14 cellular contexts compared by ENCODE assay signal in the genomic region with DNA sequence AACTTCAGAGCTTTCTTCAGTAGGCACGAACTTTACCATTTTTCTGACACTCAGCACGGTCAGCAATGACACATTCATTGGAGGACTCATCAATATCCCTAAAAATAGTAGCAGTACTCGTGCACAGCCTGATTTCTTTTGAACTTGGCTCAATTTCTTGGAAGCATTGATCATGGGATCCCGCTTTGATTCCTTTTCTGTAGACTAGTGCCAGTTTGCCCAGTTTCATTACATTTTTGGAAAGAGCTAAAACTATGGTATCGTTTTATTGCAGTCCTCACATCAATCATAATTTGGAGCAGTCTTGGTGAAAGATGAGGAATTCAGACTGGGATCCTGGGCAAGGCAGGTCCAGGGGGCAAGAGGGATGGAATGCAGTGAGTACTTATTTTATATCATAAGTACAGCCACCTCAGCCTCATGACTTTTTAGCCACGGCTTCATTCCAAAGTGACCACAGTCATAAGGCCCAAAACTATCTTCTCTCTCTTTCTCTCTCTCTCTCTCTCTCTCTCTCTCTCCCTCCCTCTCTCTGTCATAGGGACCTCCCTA.
DNase-seq lines count a peak whose midpoint lies in the region; ATAC-seq, FAIRE-seq and TF ChIP-seq lines count a peak whose summit lies in the region.
"Had no signal": no experiment of that assay in that cellular context is flagged by ENCODE, and none has a peak within 500 bp of the region (broad histone marks: within the 10 kb centered on the region; RNA-seq: fewer than 3 reads in every experiment).

No MANE protein-coding gene starts in this region.

- H2AFZ ChIP-seq in endothelial cell of umbilical vein (ENCODE audit: low read depth, low read length), result no peak overlapping the region
- H2AFZ ChIP-seq in osteoblast (ENCODE audit: low read length), result no peak overlapping the region

- H3K9me1 ChIP-seq in endothelial cell of umbilical vein (replicated peaks; ENCODE audit: control insufficient read depth, extremely low read depth, insufficient read depth, low read length), result no peaks in the 10 kb centered on the region

- BruUV-seq in endothelial cell of umbilical vein (replicated peaks; lab: Mats Ljungman, UMichigan), result no TSS peak

- CTCF ChIA-PET in A549 (lab: Yijun Ruan, JAX) (interaction anchor here (0.7 to 7.5 kb wide), 4 partner anchors 8 to 256 kb away, joined by 3 to 43 read pairs (median 8); no protein-coding TSS in a partner anchor), endothelial cell of umbilical vein (lab: Charles Lee) (interaction anchor here (0.8 to 6.7 kb wide), 9 partner anchors 9 to 256 kb away, joined by 3 to 34 read pairs (median 4); no protein-coding TSS in a partner anchor)

- no peak for TF ChIP-seq RAD21 in A549 (conservative IDR thresholded peaks at IDR 0.05 in 1 of 2, IDR thresholded peaks at IDR 0.05 in 1 of 2)

- H3K4me3 ChIP-seq in A549 (0 out of 3 replicates have a peak overlapping the region, but pooled peaks have one; percentile 6), endothelial cell of umbilical vein (replicated peaks in 1 of 3; ENCODE audit: insufficient read depth in 1 of 3, low read depth in 1 of 3, low read length in 3 of 3) (no peak overlapping the region), osteoblast (ENCODE audit: insufficient read depth, low read length) (no peak overlapping the region)
- H3K4me3 ChIP-seq: BLaER1 treated with 17β-estradiol and CSF1 and Interleukin-3, amounts not matched to agents 10 nM and 100 nM had no signal

- POLR2A ChIA-PET in A549 (lab: Yijun Ruan, JAX) (interaction anchor here (0.6 to 1.8 kb wide), 9 partner anchors 9 to 322 kb away, joined by 3 to 8 read pairs (median 4); a partner anchor contains a TSS), endothelial cell of umbilical vein (lab: Charles Lee) (interaction anchor here (0.9 to 1.2 kb wide), 3 partner anchors 17 to 203 kb away, joined by 3 to 6 read pairs (median 3); no protein-coding TSS in a partner anchor)

- H4K20me1 ChIP-seq in endothelial cell of umbilical vein (replicated peaks; ENCODE audit: control insufficient read depth, extremely low read depth, insufficient read depth, low read length), result no peaks in the 10 kb centered on the region
- H4K20me1 ChIP-seq in osteoblast (ENCODE audit: insufficient read depth, low read length), result no peaks in the 10 kb centered on the region

- no peak for ATAC-seq in A549
- ATAC-seq in GM18519 (IDR thresholded peaks at IDR 0.05; ENCODE audit: low FRiP score, unreplicated experiment), result no peak
- ATAC-seq in HG02852 (IDR thresholded peaks at IDR 0.05; ENCODE audit: unreplicated experiment), result no peak
- no peak for ATAC-seq in GM21526 (IDR thresholded peaks at IDR 0.05; ENCODE audit: low FRiP score, unreplicated experiment)

- TF ChIP-seq EP300 in A549 (IDR thresholded peaks at IDR 0.05), result no peak

- TF ChIP-seq CTCF in A549 (IDR thresholded peaks at IDR 0.05), result no peak
- TF ChIP-seq CTCF in endothelial cell of umbilical vein (IDR thresholded peaks at IDR 0.05; ENCODE audit: extremely low read depth in 1 of 2, insufficient read depth in 1 of 2, low read depth in 1 of 2, low read length in 2 of 2), result no peak
- TF ChIP-seq CTCF in osteoblast (IDR thresholded peaks at IDR 0.05; ENCODE audit: extremely low read depth, low read depth, low read length), result no peak
- no peak for TF ChIP-seq CTCF in D721Med (IDR thresholded peaks at IDR 0.05; ENCODE audit: insufficient read depth, missing control alignments)

- 32% methylated on average over 6 of the region's 6 CpGs for WGBS in A549 (ENCODE audit: missing lambda C conversion rate)

- TF ChIP-seq POLR2A in A549 (IDR thresholded peaks at IDR 0.05; ENCODE audit: low read length), result no peak
- TF ChIP-seq POLR2A in endothelial cell of umbilical vein (IDR thresholded peaks at IDR 0.05; ENCODE audit: low read depth, low read length), result no peak

- DNase-seq in A549 (ENCODE audit: low read depth in 1 of 2, low spot score in 1 of 2) (no peak), M059J (ENCODE audit: low read depth) (peak; percentile 90), endothelial cell of umbilical vein (ENCODE audit: low read depth, low spot score) (no peak), osteoblast (ENCODE audit: insufficient read length, low spot score, missing footprints) (no peak), D721Med (ENCODE audit: insufficient read length, low spot score) (no peak)
- DNase-seq: activated gamma-delta T cell; NCI-H1105; stimulated activated CD4-positive, alpha-beta T cell treated with anti-CD3 and anti-CD28 coated beads, Interleukin-2, amount 100 ng/mL, for 48 hours had no signal

- peak overlapping the region; percentile 85 for H3K9ac ChIP-seq in endothelial cell of umbilical vein (replicated peaks; ENCODE audit: extremely low read depth, insufficient read depth, low read length)
- H3K9ac ChIP-seq: BLaER1 treated with 17β-estradiol and CSF1 and Interleukin-3, amounts not matched to agents 10 nM and 100 nM had no signal

- H3K4me1 ChIP-seq in A549 (peaks cover 53% of the 10 kb centered on the region), endothelial cell of umbilical vein (ENCODE audit: control insufficient read depth, extremely low read depth, insufficient read depth, low read length) (peaks cover 52% of the 10 kb centered on the region), osteoblast (ENCODE audit: insufficient read depth, low read length) (peaks cover 48% of the 10 kb centered on the region)

- H3K27ac ChIP-seq in A549 (peak overlapping the region; percentile 90 to 98), endothelial cell of umbilical vein (ENCODE audit: insufficient read depth, low read depth, low read length) (peak overlapping the region; percentile 90), osteoblast (ENCODE audit: low read depth, low read length) (peak overlapping the region; percentile 98)
- H3K27ac ChIP-seq: BLaER1 treated with 17β-estradiol and CSF1 and Interleukin-3, amounts not matched to agents 10 nM and 100 nM; VCaP had no signal

- H3K79me2 ChIP-seq in endothelial cell of umbilical vein (ENCODE audit: control insufficient read depth, insufficient read depth, low read length), result peaks cover 17% of the 10 kb centered on the region
- peaks cover 2% of the 10 kb centered on the region for H3K79me2 ChIP-seq in osteoblast (ENCODE audit: insufficient read depth, low read length)

- H3K9me3 ChIP-seq in A549 (no peaks in the 10 kb centered on the region), endothelial cell of umbilical vein (replicated peaks; ENCODE audit: control insufficient read depth, insufficient read depth, low read length) (no peaks in the 10 kb centered on the region), osteoblast (ENCODE audit: low read depth, low read length) (no peaks in the 10 kb centered on the region)

- H3K4me2 ChIP-seq in A549 (peak overlapping the region; percentile 79), endothelial cell of umbilical vein (ENCODE audit: insufficient read depth, low read length) (peak overlapping the region; percentile 62), osteoblast (ENCODE audit: insufficient read depth, low read length) (peak overlapping the region; percentile 52)
- H3K4me2 ChIP-seq: BLaER1 treated with 17β-estradiol and CSF1 and Interleukin-3, amounts not matched to agents 10 nM and 100 nM had no signal

- intact Hi-C loops in endothelial cell of umbilical vein (cut with micrococcal nuclease), result loop anchor here (1.0 to 5.0 kb wide), 7 partner anchors 9 to 255 kb away; no protein-coding TSS in a partner anchor

- H3K36me3 ChIP-seq in endothelial cell of umbilical vein (ENCODE audit: control insufficient read depth in 2 of 2, extremely low read depth in 1 of 2, insufficient read depth in 2 of 2, low read length in 2 of 2) (peaks cover 0 to 4% of the 10 kb centered on the region in 2 experiments), osteoblast (ENCODE audit: insufficient read depth, low read length) (no peaks in the 10 kb centered on the region)

- H3K27me3 ChIP-seq in endothelial cell of umbilical vein (ENCODE audit: control insufficient read depth in 2 of 2, insufficient read depth in 2 of 2, low read length in 2 of 2), result no peaks in the 10 kb centered on the region
- no peaks in the 10 kb centered on the region for H3K27me3 ChIP-seq in osteoblast (ENCODE audit: insufficient read depth, low read length)
- H3K27me3 ChIP-seq: BLaER1 treated with 17β-estradiol and CSF1 and Interleukin-3, amounts not matched to agents 10 nM and 100 nM had no signal

- dilution Hi-C loops in endothelial cell of umbilical vein (cut with MboI; ENCODE audit: extremely low pct_ligation_motif_present, low sequenced_read_pairs), result no loop called here

- FAIRE-seq in A549 (lab: Jason Lieb, UNC) (no peak), endothelial cell of umbilical vein (lab: Jason Lieb, UNC) (no peak), D721Med (lab: Jason Lieb, UNC) (no peak)
- FAIRE-seq: GM12891 had no signal

TF ChIP-seq in A549, 52 proteins besides CTCF, POLR2A, EP300 and RAD21 (continues in another document):
- TF ChIP-seq FOSB (CRISPR knock-in tag; IDR thresholded peaks at IDR 0.05) (0 out of 2 replicates have a peak, but pooled peaks have one; percentile 15), EHF (CRISPR knock-in tag; IDR thresholded peaks at IDR 0.05) (0 out of 2 replicates have a peak, but pooled peaks have one; percentile 27)

TF ChIP-seq in endothelial cell of umbilical vein, 7 proteins besides CTCF, POLR2A, EP300 and RAD21:
- no peak for TF ChIP-seq POLR2AphosphoS5 (IDR thresholded peaks at IDR 0.05; ENCODE audit: insufficient read depth, low read depth, low read length)
TF ChIP-seq in endothelial cell of umbilical vein: peak in this region for 0.
